28 cellular contexts compared by ENCODE assay signal in the genomic region with DNA sequence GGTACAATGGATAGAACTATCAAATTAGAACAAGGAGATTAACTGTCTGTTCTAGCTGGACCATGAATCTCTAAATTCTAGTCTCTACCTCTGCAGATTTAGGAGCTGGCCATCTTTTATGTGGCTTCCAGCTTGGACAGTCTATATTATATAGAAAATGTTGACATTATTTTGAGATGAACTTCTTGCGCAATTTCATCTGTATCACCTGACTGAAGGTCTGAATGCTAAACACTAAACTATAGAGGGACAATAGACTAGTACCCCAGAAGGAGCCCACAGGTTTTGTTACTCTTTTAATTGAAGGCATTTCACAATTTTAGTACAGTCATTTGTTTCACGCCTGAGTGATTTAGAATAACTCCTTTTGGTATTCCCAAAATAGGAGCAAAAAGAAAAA.
"Had no signal": no experiment of that assay in that cellular context is flagged by ENCODE, and none has a peak within 500 bp of the region (broad histone marks: within the 10 kb centered on the region; RNA-seq: fewer than 3 reads in every experiment).

No MANE protein-coding gene starts in this region.

- H3K27ac ChIP-seq: neural progenitor cell, ovary, parathyroid adenoma, psoas muscle, skin epidermis, spleen, suprapubic skin, testis, tibial artery, transverse colon, upper lobe of right lung, uterus had no signal

- H3K4me1 ChIP-seq: neural progenitor cell, parathyroid adenoma, psoas muscle, spleen, suprapubic skin, testis, tibial artery, transverse colon, upper lobe of right lung, uterus had no signal

- H3K79me2 ChIP-seq: parathyroid adenoma had no signal

- H2AFZ ChIP-seq: neural progenitor cell, parathyroid adenoma had no signal

- H3K9ac ChIP-seq: neural progenitor cell, parathyroid adenoma had no signal

- ATAC-seq: natural killer cell; psoas muscle; right cardiac atrium; sciatic nerve; stimulated activated memory B cell treated with anti-CD40 and anti-IgM and Interleukin-4, amounts not matched to agents 10 μg/mL and 1 μg/mL and 100 μg/mL, for 72 hours; stimulated activated naive CD8-positive, alpha-beta T cell treated with anti-CD3 and anti-CD28 coated beads, Interleukin-15, amount 100 ng/mL, for 72 hours; stimulated activated naive CD8-positive, alpha-beta T cell treated with anti-CD3 and anti-CD28 coated beads, Interleukin-15, Interleukin-2, amounts not matched to agents 100 U/mL and 50 U/mL, for 24 hours; upper lobe of right lung had no signal

- H3K9me3 ChIP-seq: ovary, suprapubic skin, testis, tibial artery, upper lobe of right lung, uterus had no signal

- H3K4me2 ChIP-seq: neural progenitor cell, smooth muscle cell had no signal

- H3K27me3 ChIP-seq: neural progenitor cell, ovary, spleen, suprapubic skin, testis, tibial artery, transverse colon, upper lobe of right lung, uterus had no signal

- H3K4me3 ChIP-seq: neural progenitor cell, ovary, psoas muscle, skin epidermis, smooth muscle cell, spleen, suprapubic skin, testis, tibial artery, transverse colon, upper lobe of right lung, uterus had no signal

- DNase-seq: natural killer cell; occipital lobe; ovary; posterior cingulate gyrus; psoas muscle; right cardiac atrium; spleen; stimulated activated CD4-positive, alpha-beta T cell treated with anti-CD3 and anti-CD28 coated beads, Interleukin-12 subunit alpha, Interleukin-12 subunit beta, amount 100 ng/mL, for 4 hours; stimulated activated CD4-positive, alpha-beta T cell treated with anti-CD3 and anti-CD28 coated beads, Interleukin-1b, Interleukin-23, amount 100 ng/mL, for 48 hours; stimulated activated CD4-positive, alpha-beta T cell treated with anti-CD3 and anti-CD28 coated beads, Interleukin-4, amount 100 ng/mL, for 1 hour; stimulated activated CD4-positive, alpha-beta T cell treated with anti-CD3 and anti-CD28 coated beads, Interleukin-4, amount 100 ng/mL, for 4 hours; stimulated activated CD8-positive, alpha-beta memory T cell treated with anti-CD3 and anti-CD28 coated beads, Interleukin-4, amount 100 ng/mL, for 48 hours; stimulated activated naive CD4-positive, alpha-beta T cell; stimulated activated naive CD8-positive, alpha-beta T cell treated with anti-CD3 and anti-CD28 coated beads, Interleukin-15, amount 100 ng/mL, for 72 hours; stimulated activated naive CD8-positive, alpha-beta T cell treated with anti-CD3 and anti-CD28 coated beads, Interleukin-15, Interleukin-2, amounts not matched to agents 100 U/mL and 50 U/mL, for 24 hours; substantia nigra; testis; tibial artery; transverse colon; upper lobe of right lung; uterus had no signal

- H3K36me3 ChIP-seq: neural progenitor cell, ovary, spleen, suprapubic skin, tibial artery, transverse colon, upper lobe of right lung, uterus had no signal
